ENCODE assay signal across 16 cellular contexts in the genomic region with DNA sequence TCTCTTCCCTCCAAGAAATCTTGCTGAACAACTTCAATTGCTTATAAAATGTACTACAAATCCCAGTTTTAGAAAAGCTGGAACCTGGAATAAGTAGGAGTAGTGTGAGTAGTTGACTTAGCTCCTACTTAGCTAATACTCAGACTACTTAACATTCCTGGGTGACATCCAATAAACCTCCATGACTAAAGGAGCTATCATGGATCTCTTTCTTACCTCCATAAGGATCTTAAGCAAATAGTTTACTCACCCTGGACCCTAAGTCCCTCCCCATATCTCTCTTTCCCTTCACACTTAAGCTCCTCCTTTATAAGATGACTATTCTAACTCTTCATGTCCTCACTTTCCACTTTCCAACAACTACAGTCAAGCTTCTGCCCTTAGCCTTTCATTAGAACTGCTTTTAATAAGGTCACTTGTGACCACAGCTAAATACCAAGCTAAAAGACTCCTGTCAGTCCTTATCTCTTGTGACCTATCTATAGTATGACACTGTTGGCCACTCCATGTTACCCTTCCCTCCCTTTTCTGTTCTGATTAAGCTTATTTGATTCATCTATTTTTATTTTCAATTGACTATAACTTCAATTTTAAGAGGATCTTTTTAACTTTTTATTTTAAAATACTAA.
DNase-seq lines count a peak whose midpoint lies in the region; FAIRE-seq and TF ChIP-seq lines count a peak whose summit lies in the region.
"Had no signal": no experiment of that assay in that cellular context is flagged by ENCODE, and none has a peak within 500 bp of the region (broad histone marks: within the 10 kb centered on the region; RNA-seq: fewer than 3 reads in every experiment).

No MANE protein-coding gene starts in this region.

- POLR2A ChIA-PET in RWPE1 (lab: Yijun Ruan, JAX; ENCODE audit: low non-redundant PET), result no interaction called here

- H3K27ac ChIP-seq in RWPE1 (no peak overlapping the region), epithelial cell of prostate (no peak overlapping the region)
- H3K27ac ChIP-seq: C4-2B, ovary, Peyer's patch, vagina had no signal

- no peak for DNase-seq in GM12892 (ENCODE audit: insufficient read length)
- peak; percentile 10 for DNase-seq in RWPE1 (ENCODE audit: low spot score)
- peak; percentile 73 for DNase-seq in epithelial cell of prostate (ENCODE audit: low read depth, low spot score)
- peak; percentile 60 for DNase-seq in renal cortical epithelial cell (ENCODE audit: low read depth)
- no peak for DNase-seq in NCI-H2227 (lab: John Stamatoyannopoulos, UW; ENCODE audit: unreplicated experiment)
- no peak for DNase-seq in DMS53 (lab: John Stamatoyannopoulos, UW)
- DNase-seq in NCI-H2081 (lab: John Stamatoyannopoulos, UW), result no peak
- DNase-seq: activated CD8-positive, alpha-beta memory T cell treated with anti-CD3 and anti-CD28 coated beads, Interleukin-2, amount 50 U/mL, for 4 hours; NCI-H187; NCI-H510A treated with DMSO at 0.1 percent for 48 hours; ovary; Peyer's patch; stimulated activated naive CD4-positive, alpha-beta T cell treated with Interleukin-2 at 50 U/mL for 16 hours; T-helper 17 cell had no signal

- peak; percentile 36 for FAIRE-seq in GM12892 (lab: Jason Lieb, UNC)

- no peak for TF ChIP-seq CTCF in RWPE1 (conservative IDR thresholded peaks at IDR 0.05; ENCODE audit: low read depth)

- CTCF ChIA-PET in RWPE1 (lab: Yijun Ruan, JAX), result no interaction called here

- no peak for TF ChIP-seq POLR2A in GM12892 (IDR thresholded peaks at IDR 0.05; ENCODE audit: low read depth, low read length)

Comparison
In these comparisons a context has a peak if more than half of its experiments do, and no peak if none do; other contexts are left out.
1. DNase-seq: peak in RWPE1 (single experiment), epithelial cell of prostate (single experiment) and renal cortical epithelial cell (single experiment); none in GM12892 (single experiment), NCI-H2227 (single experiment), DMS53 (single experiment) and NCI-H2081 (0 of 2).